8 cellular contexts compared by ENCODE assay signal in the genomic region with DNA sequence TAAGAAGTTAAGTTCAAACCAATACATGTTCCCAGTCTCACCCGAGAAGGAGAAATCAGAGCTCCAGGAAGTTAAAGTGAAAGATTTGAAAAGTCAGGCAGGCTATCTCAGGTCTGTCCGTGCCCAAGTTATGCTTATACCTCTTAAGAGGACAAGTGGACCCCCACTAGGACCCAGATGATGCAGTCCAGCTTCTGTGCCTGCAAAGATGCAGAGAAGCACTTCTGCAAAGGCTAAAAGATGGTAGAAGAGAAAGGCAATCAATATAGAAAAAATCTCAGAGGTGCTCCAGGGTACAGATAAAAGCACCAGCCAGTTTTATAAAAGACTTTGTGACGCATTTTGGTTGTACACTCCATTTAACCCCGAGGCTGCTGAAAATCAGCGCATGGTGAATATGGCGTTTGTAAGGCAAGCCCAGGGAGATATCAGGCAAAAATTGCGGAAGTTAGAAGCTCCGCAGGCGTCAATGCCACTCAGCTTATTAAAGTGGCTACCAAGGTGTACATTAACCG. TPM values are rescaled to one million over a fixed set of nuclear protein-coding genes. Genes with fewer than 3 reads are reported as not detected.
A peak's percentile ranks its signal among the peaks of the same experiment; 100 is the strongest.
DNase-seq lines count a peak whose midpoint lies in the region; ATAC-seq and TF ChIP-seq lines count a peak whose summit lies in the region.

No MANE protein-coding gene starts in this region.

- WGBS in mammary epithelial cell (ENCODE audit: low coverage, missing lambda C conversion rate) = 22% methylated on average over 10 of the region's 10 CpGs
- 5 to 6% methylated on average over 10 of the region's 10 CpGs for WGBS in thyroid gland, 2 donors

- intact Hi-C loops in mammary epithelial cell (cut with micrococcal nuclease) = no loop called here
- intact Hi-C loops in thyroid gland (cut with DNase I) = no loop called here

- H3K27me3 ChIP-seq in GM06990 (replicated peaks; ENCODE audit: control insufficient read depth, insufficient read depth, low read length) (no peaks in the 10 kb centered on the region), mammary epithelial cell (ENCODE audit: insufficient read depth, low read length) (no peaks in the 10 kb centered on the region), thyroid gland (no peaks in the 10 kb centered on the region)

- no TSS peak for BruUV-seq in mammary epithelial cell (replicated peaks; lab: Mats Ljungman, UMichigan)

- H3K4me1 ChIP-seq in mammary epithelial cell (ENCODE audit: insufficient read depth, low read length) (peaks cover 12% of the 10 kb centered on the region), thyroid gland (peaks cover 0 to 3% of the 10 kb centered on the region in 2 donors)

- no peaks in the 10 kb centered on the region for H3K79me2 ChIP-seq in mammary epithelial cell (ENCODE audit: insufficient read depth, low read length)

- H3K36me3 ChIP-seq in GM06990 (ENCODE audit: control insufficient read depth, insufficient read depth, low read length) (no peaks in the 10 kb centered on the region; the same call in 1 of the 2 replicates), mammary epithelial cell (ENCODE audit: insufficient read depth, low read length) (no peaks in the 10 kb centered on the region), thyroid gland (no peaks in the 10 kb centered on the region)

- H3K9me3 ChIP-seq in mammary epithelial cell (replicated peaks; ENCODE audit: insufficient read depth, low read length) = no peaks in the 10 kb centered on the region
- H3K9me3 ChIP-seq in thyroid gland = no peaks in the 10 kb centered on the region

- no peak for TF ChIP-seq POLR2A in thyroid gland (IDR thresholded peaks at IDR 0.05)

- ATAC-seq in HG03045 (IDR thresholded peaks at IDR 0.05; ENCODE audit: unreplicated experiment) (peak; percentile 36), GM21786 (IDR thresholded peaks at IDR 0.05; ENCODE audit: unreplicated experiment) (no peak)

- peak overlapping the region; percentile 85 for H2AFZ ChIP-seq in mammary epithelial cell (ENCODE audit: low read depth, low read length)

- H3K27ac ChIP-seq in mammary epithelial cell (ENCODE audit: insufficient read depth, low read depth, low read length) (no peak overlapping the region), thyroid gland (no peak overlapping the region)

- in situ Hi-C loops in mammary epithelial cell (cut with MboI; ENCODE audit: low sequenced_read_pairs in 2 of 2) = no loop called here

- H3K4me3 ChIP-seq in GM06990 (replicated peaks; ENCODE audit: low read depth, low read length) = peak overlapping the region; percentile 42; the same call in 1 of the 2 replicates
- H3K4me3 ChIP-seq in mammary epithelial cell (replicated peaks in 1 of 3; ENCODE audit: insufficient read depth in 1 of 3, low read depth in 2 of 3, low read length in 3 of 3) = no peak overlapping the region
- peak overlapping the region in 2 of 3 donors; percentile 33 to 36 for H3K4me3 ChIP-seq in thyroid gland (replicated peaks in 1 of 3)

- no peak for TF ChIP-seq CTCF in GM06990 (IDR thresholded peaks at IDR 0.05; ENCODE audit: insufficient read depth, low read length, poor library complexity, severe bottlenecking)
- TF ChIP-seq CTCF in mammary epithelial cell (conservative IDR thresholded peaks at IDR 0.05 in 1 of 2, IDR thresholded peaks at IDR 0.05 in 1 of 2; ENCODE audit: extremely low read depth in 1 of 2, insufficient read depth in 1 of 2, low read depth in 1 of 2, low read length in 2 of 2) = no peak
- no peak for TF ChIP-seq CTCF in thyroid gland (IDR thresholded peaks at IDR 0.05)

- DNase-seq in GM06990 (ENCODE audit: extremely low read depth, insufficient read length) (no peak), mammary epithelial cell (no peak), left kidney (ENCODE audit: low read depth, low spot score) (peak; percentile 89), thyroid gland (peak; percentile 47 to 48), HK-2 (ENCODE audit: unreplicated experiment) (no peak), NCI-H2227 (lab: John Stamatoyannopoulos, UW; ENCODE audit: unreplicated experiment) (no peak)

- CTCF ChIA-PET in mammary epithelial cell (lab: Charles Lee; ENCODE audit: low non-redundant PET) = no interaction called here

- H3K9ac ChIP-seq in mammary epithelial cell (ENCODE audit: insufficient read depth, low read length) = no peak overlapping the region

- H4K20me1 ChIP-seq in mammary epithelial cell (ENCODE audit: insufficient read depth, low read length) = no peaks in the 10 kb centered on the region

- H3K4me2 ChIP-seq in mammary epithelial cell (ENCODE audit: insufficient read depth, low read depth, low read length) = peak overlapping the region; percentile 38

- dilution Hi-C loops in mammary epithelial cell (cut with HindIII; ENCODE audit: low sequenced_read_pairs) = no loop called here

RNA-seq across cellular contexts. Expression of a gene that starts 9.9 kb away (rescaled TPM):
- total RNA-seq in mammary epithelial cell (1 to 10 TPM in 1 of 2 donors, under 1 TPM in 1; 0.47 to 1.7 TPM), thyroid gland (under 1 TPM in 1 of 4 donors, not detected in 3; 0.11 TPM)
- polyA plus RNA-seq in mammary epithelial cell = not detected
- not detected for polyA minus RNA-seq in mammary epithelial cell

RNA-seq across cellular contexts. Expression of a gene that starts 29.1 kb away (rescaled TPM):
- total RNA-seq in mammary epithelial cell (10 to 100 TPM; 13.0 to 23.7 TPM), thyroid gland (10 to 100 TPM; 13.2 to 18.7 (median 15.8) TPM)
- 4.2 TPM for polyA plus RNA-seq in mammary epithelial cell
- polyA minus RNA-seq in mammary epithelial cell = not detected

Comparison
In these comparisons a context has a peak if more than half of its experiments do, and no peak if none do; other contexts are left out.
1. DNase-seq: peak in left kidney (single experiment) and thyroid gland (2 of 2); none in GM06990 (single experiment), mammary epithelial cell (single experiment), HK-2 (single experiment) and NCI-H2227 (single experiment).
2. H3K4me3 ChIP-seq: peak in GM06990 (single experiment) and thyroid gland (2 of 3); none in mammary epithelial cell (0 of 3).